In the genomic region with DNA sequence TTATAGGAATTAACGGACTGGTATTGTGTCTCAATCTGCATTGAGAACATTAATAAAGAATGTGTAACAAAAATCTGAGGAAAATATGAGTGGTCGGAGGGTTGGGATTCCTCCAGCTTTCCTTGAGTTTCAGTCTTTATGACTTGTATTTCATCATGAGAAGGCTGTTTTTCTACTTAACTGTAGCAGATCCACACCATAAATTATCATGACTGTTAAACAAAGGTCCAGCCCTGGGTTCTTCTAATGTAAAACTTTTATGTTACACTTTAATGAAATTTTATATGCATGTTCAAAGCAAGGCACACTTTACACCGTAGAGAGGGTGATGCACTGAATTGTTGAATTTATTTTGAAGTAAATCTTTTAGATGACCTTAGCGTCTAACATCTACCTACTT, we compare ENCODE assay signal across 20 cellular contexts. TPM values are rescaled to one million over a fixed set of nuclear protein-coding genes. Genes with fewer than 3 reads are reported as not detected.
"Had no signal": no experiment of that assay in that cellular context is flagged by ENCODE, and none has a peak within 500 bp of the region (broad histone marks: within the 10 kb centered on the region; RNA-seq: fewer than 3 reads in every experiment).

No MANE protein-coding gene starts in this region.

- H3K36me3 ChIP-seq: Peyer's patch, SJCRH30 had no signal

- H2AFZ ChIP-seq: PC-9 had no signal

- H3K9me3 ChIP-seq: Peyer's patch, SJCRH30 had no signal

- H3K4me2 ChIP-seq: PC-9 had no signal

- H3K4me3 ChIP-seq: PC-9, Peyer's patch, SJCRH30 had no signal

- H3K27me3 ChIP-seq: Peyer's patch, SJCRH30 had no signal

- DNase-seq: KBM-7, MM.1S, NCI-H1092 treated with DMSO at 0.1 percent for 48 hours, NCI-H1436, NCI-H187, NCI-H2029, NCI-H2081 treated with DMSO at 0.1 percent for 48 hours, NCI-H2171, NCI-H226, NCI-H446, NCI-H510A, NCI-H524 treated with DMSO at 0.1 percent for 48 hours, NCI-H69, NCI-H774, OCI-M1, PC-9, Peyer's patch, SHP77 treated with DMSO at 0.1 percent for 48 hours, SJCRH30 had no signal

- H3K4me1 ChIP-seq: Peyer's patch, SJCRH30 had no signal

- H3K27ac ChIP-seq: PC-9, Peyer's patch, SJCRH30 had no signal

RNA-seq across cellular contexts. Expression of a gene that starts 7.0 kb away (rescaled TPM):
- total RNA-seq: HT-29, PC-9 had no signal
